ENCODE assay signal across 9 cellular contexts in the genomic region with DNA sequence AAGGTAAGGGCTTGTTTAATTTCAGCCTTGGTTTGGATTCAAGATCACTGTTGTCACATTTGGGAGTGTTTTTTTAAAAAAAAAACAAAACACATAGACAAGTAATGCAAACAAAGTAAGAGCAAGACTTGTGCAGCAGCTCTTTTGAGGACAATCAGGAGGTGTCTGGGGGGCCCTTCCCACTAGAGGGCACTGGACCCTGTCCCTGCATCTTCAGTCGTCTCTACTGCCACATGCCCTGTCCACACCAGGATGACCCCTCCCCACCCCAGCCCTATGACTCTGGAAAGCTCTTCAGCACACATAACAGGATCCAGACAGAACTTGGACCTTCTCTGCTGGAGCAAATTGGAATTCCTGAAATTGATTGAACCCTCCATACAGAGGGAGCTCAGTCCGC.
DNase-seq lines count a peak whose midpoint lies in the region; ATAC-seq and TF ChIP-seq lines count a peak whose summit lies in the region.
"Had no signal": no experiment of that assay in that cellular context is flagged by ENCODE, and none has a peak within 500 bp of the region (broad histone marks: within the 10 kb centered on the region; RNA-seq: fewer than 3 reads in every experiment).

No MANE protein-coding gene starts in this region.

- H3K4me1 ChIP-seq in GM23338 (ENCODE audit: insufficient read depth) (peaks cover 18% of the 10 kb centered on the region), SK-N-SH (ENCODE audit: control insufficient read depth in 1 of 2, insufficient read depth in 2 of 2, low read depth in 1 of 2, low read length in 1 of 2) (no peaks in the 10 kb centered on the region)

- DNase-seq in Daoy (ENCODE audit: low read depth) (peak; percentile 9), GM23338 (ENCODE audit: low spot score) (peak; percentile 68), SK-N-SH (peak; percentile 56), fibroblast of peridontal ligament (ENCODE audit: extremely low read depth) (peak; percentile 4), progenitor cell of endocrine pancreas (ENCODE audit: low spot score, unreplicated experiment) (no peak), NCI-H187 (lab: John Stamatoyannopoulos, UW) (no peak)
- DNase-seq: natural killer cell had no signal

- TF ChIP-seq RAD21 in SK-N-SH (IDR thresholded peaks at IDR 0.05; ENCODE audit: low read length) = peak; percentile 60

- no peak overlapping the region for H3K27ac Mint-ChIP-seq in GM23338
- no peak overlapping the region for H3K27ac Mint-ChIP-seq in progenitor cell of endocrine pancreas

- CTCF ChIA-PET in SK-N-SH (lab: Yijun Ruan, JAX) = interaction anchor here (0.6 to 3.8 kb wide), 22 partner anchors 9 to 1646 kb away, joined by 3 to 27 read pairs (median 4); no protein-coding TSS in a partner anchor

- H3K4me3 Mint-ChIP-seq in GM23338 (no peak overlapping the region), progenitor cell of endocrine pancreas (ENCODE audit: low read depth) (no peak overlapping the region)
- H3K4me3 Mint-ChIP-seq: natural killer cell had no signal

- H3K4me3 ChIP-seq in GM23338 (no peak overlapping the region), SK-N-SH (ENCODE audit: low read depth in 2 of 2, low read length in 1 of 2) (no peak overlapping the region)

- TF ChIP-seq CTCF in GM23338 (conservative IDR thresholded peaks at IDR 0.05; ENCODE audit: low read depth in 2 of 2) (peak; percentile 70 to 82), SK-N-SH (IDR thresholded peaks at IDR 0.05) (peak; percentile 54), progenitor cell of endocrine pancreas (IDR thresholded peaks at IDR 0.05; ENCODE audit: unreplicated experiment) (peak; percentile 57)

- H3K36me3 Mint-ChIP-seq in GM23338 (ENCODE audit: low read depth) = peaks cover 14% of the 10 kb centered on the region
- peaks cover 7% of the 10 kb centered on the region for H3K36me3 Mint-ChIP-seq in progenitor cell of endocrine pancreas (ENCODE audit: insufficient read depth)
- H3K36me3 Mint-ChIP-seq: natural killer cell had no signal

- H3K27ac ChIP-seq in GM23338 (ENCODE audit: low read depth) (no peak overlapping the region), SK-N-SH (ENCODE audit: low read depth in 2 of 2, low read length in 1 of 2) (no peak overlapping the region)

- H3K27me3 ChIP-seq in GM23338 (ENCODE audit: insufficient read depth) (no peaks in the 10 kb centered on the region), SK-N-SH (ENCODE audit: insufficient read depth) (no peaks in the 10 kb centered on the region)

- H3F3A ChIP-seq in GM23338 (replicated peaks; ENCODE audit: low read depth) = no peaks in the 10 kb centered on the region
- no peaks in the 10 kb centered on the region for H3F3A ChIP-seq in SK-N-SH (replicated peaks; ENCODE audit: insufficient read depth)

- H3K4me2 ChIP-seq in GM23338 = no peak overlapping the region
- H3K4me2 ChIP-seq in SK-N-SH = no peak overlapping the region

- peaks cover 7% of the 10 kb centered on the region for H3K27me3 Mint-ChIP-seq in GM23338 (ENCODE audit: insufficient read depth, low read depth, poor library complexity)
- no peaks in the 10 kb centered on the region for H3K27me3 Mint-ChIP-seq in progenitor cell of endocrine pancreas

- H4K20me1 ChIP-seq in GM23338 (replicated peaks; ENCODE audit: insufficient read depth) (no peaks in the 10 kb centered on the region), SK-N-SH (ENCODE audit: insufficient read depth) (no peaks in the 10 kb centered on the region)

- no peaks in the 10 kb centered on the region for H3K36me3 ChIP-seq in GM23338 (ENCODE audit: insufficient read depth)
- H3K36me3 ChIP-seq in SK-N-SH (replicated peaks in 1 of 2; ENCODE audit: control insufficient read depth in 1 of 2, insufficient read depth in 2 of 2, low read length in 1 of 2) = no peaks in the 10 kb centered on the region

- no peak overlapping the region for H3K9ac ChIP-seq in SK-N-SH

- no peaks in the 10 kb centered on the region; the same call in 2 of the 3 replicates for H3K9me3 Mint-ChIP-seq in GM23338
- H3K9me3 Mint-ChIP-seq in progenitor cell of endocrine pancreas (ENCODE audit: low read depth) = no peaks in the 10 kb centered on the region
- H3K9me3 Mint-ChIP-seq: natural killer cell had no signal

- H3K79me2 ChIP-seq in GM23338 (replicated peaks; ENCODE audit: insufficient read depth) (no peaks in the 10 kb centered on the region), SK-N-SH (ENCODE audit: insufficient read depth) (no peaks in the 10 kb centered on the region)

- ATAC-seq in GM23338 (peak; percentile 88), HG02610 (IDR thresholded peaks at IDR 0.05; ENCODE audit: unreplicated experiment) (no peak), GM19452 (IDR thresholded peaks at IDR 0.05; ENCODE audit: unreplicated experiment) (no peak)

- 20% methylated on average over 1 of the region's 2 CpGs for WGBS in SK-N-SH (ENCODE audit: low lambda C conversion rate)

- H3K9me2 ChIP-seq in GM23338 (ENCODE audit: insufficient read depth) = no peaks in the 10 kb centered on the region
- H3K9me2 ChIP-seq in SK-N-SH = no peaks in the 10 kb centered on the region

- TF ChIP-seq EP300 in SK-N-SH (IDR thresholded peaks at IDR 0.05; ENCODE audit: borderline replicate concordance in 1 of 2, low read depth in 1 of 2, low read length in 1 of 2) = no peak

- H2AFZ ChIP-seq in GM23338 (no peak overlapping the region), SK-N-SH (ENCODE audit: low read depth) (no peak overlapping the region)

- H3K9me3 ChIP-seq in SK-N-SH = no peaks in the 10 kb centered on the region

- peaks cover 27% of the 10 kb centered on the region for H3K4me1 Mint-ChIP-seq in GM23338
- H3K4me1 Mint-ChIP-seq in progenitor cell of endocrine pancreas (ENCODE audit: low read depth) = peaks cover 11% of the 10 kb centered on the region

- POLR2A ChIA-PET in SK-N-SH (lab: Yijun Ruan, JAX) = no interaction called here

TF ChIP-seq in GM23338, 12 proteins besides CTCF, POLR2A, EP300 and RAD21 (continues in another document):
- TF ChIP-seq STAT1 (IDR thresholded peaks at IDR 0.05; ENCODE audit: unreplicated experiment) (no peak), JUNB (IDR thresholded peaks at IDR 0.05; ENCODE audit: unreplicated experiment) (no peak), EZH2 (IDR thresholded peaks at IDR 0.05; ENCODE audit: low read depth, unreplicated experiment) (no peak), ZNF114 (CRISPR knock-in tag; IDR thresholded peaks at IDR 0.05) (no peak), ZNF331 (CRISPR knock-in tag; IDR thresholded peaks at IDR 0.05; ENCODE audit: low read depth) (no peak)
- TF ChIP-seq, protein P1, sequence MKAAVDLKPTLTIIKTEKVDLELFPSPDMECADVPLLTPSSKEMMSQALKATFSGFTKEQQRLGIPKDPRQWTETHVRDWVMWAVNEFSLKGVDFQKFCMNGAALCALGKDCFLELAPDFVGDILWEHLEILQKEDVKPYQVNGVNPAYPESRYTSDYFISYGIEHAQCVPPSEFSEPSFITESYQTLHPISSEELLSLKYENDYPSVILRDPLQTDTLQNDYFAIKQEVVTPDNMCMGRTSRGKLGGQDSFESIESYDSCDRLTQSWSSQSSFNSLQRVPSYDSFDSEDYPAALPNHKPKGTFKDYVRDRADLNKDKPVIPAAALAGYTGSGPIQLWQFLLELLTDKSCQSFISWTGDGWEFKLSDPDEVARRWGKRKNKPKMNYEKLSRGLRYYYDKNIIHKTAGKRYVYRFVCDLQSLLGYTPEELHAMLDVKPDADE (IDR thresholded peaks at IDR 0.05) = no peak

TF ChIP-seq in SK-N-SH, 30 proteins besides CTCF, POLR2A, EP300 and RAD21:
- TF ChIP-seq RCOR1 (IDR thresholded peaks at IDR 0.05; ENCODE audit: low read length) = no peak
- TF ChIP-seq JUND (IDR thresholded peaks at IDR 0.05) = no peak
- no peak for TF ChIP-seq CHD2 (IDR thresholded peaks at IDR 0.05; ENCODE audit: low read length, partially characterized antibody)
- peak; percentile 43; the same call in 1 of the 2 replicates for TF ChIP-seq SMC3 (IDR thresholded peaks at IDR 0.05; ENCODE audit: low read depth, low read length)

Comparison
In these comparisons a context has a peak if more than half of its experiments do, and no peak if none do; other contexts are left out.
1. DNase-seq: peak in Daoy (single experiment), GM23338 (single experiment), SK-N-SH (single experiment) and fibroblast of peridontal ligament (single experiment); none in progenitor cell of endocrine pancreas (single experiment) and NCI-H187 (0 of 2).
2. Peak in every context shown above with its lines, with median percentiles within 50 percentile points of each other: CTCF ChIP-seq.